Comparison of ENCODE assay signal across 17 cellular contexts in genomic region chr17:48719642-48720262, GRCh38. TPM values are rescaled to one million over a fixed set of nuclear protein-coding genes. Genes with fewer than 3 reads are reported as not detected.
DNase-seq lines count a peak whose midpoint lies in the region; ATAC-seq and TF ChIP-seq lines count a peak whose summit lies in the region.
"Had no signal": no experiment of that assay in that cellular context is flagged by ENCODE, and none has a peak within 500 bp of the region (broad histone marks: within the 10 kb centered on the region; RNA-seq: fewer than 3 reads in every experiment).

No MANE protein-coding gene starts in this region.

- H3K36me3 Mint-ChIP-seq in natural killer cell treated with Interleukin-12 subunit alpha and Interleukin-12 subunit beta and Interleukin-15 and Interleukin-18, amount 100 ng/mL, for 72 hours = no peaks in the 10 kb centered on the region

- H3K27ac ChIP-seq in hepatocyte (no peak overlapping the region), neuronal stem cell (replicated peaks; ENCODE audit: low read length) (no peak overlapping the region)
- H3K27ac ChIP-seq: breast epithelium, GM23248, parathyroid adenoma, stomach had no signal

- no peak overlapping the region for H3K27ac Mint-ChIP-seq in natural killer cell treated with Interleukin-12 subunit alpha and Interleukin-12 subunit beta and Interleukin-15 and Interleukin-18, amount 100 ng/mL, for 72 hours

- H2AFZ ChIP-seq in hepatocyte (peak overlapping the region; percentile 28), neuronal stem cell (ENCODE audit: low read length) (peak overlapping the region; percentile 80)
- H2AFZ ChIP-seq: GM23248, parathyroid adenoma had no signal

- H3K4me2 ChIP-seq in hepatocyte (peak overlapping the region; percentile 70), neuronal stem cell (ENCODE audit: insufficient read depth, low read length, poor library complexity, severe bottlenecking) (no peak overlapping the region)

- H2BK12ac ChIP-seq in neuronal stem cell (ENCODE audit: low read length) = no peak overlapping the region

- no peak overlapping the region for H2BK15ac ChIP-seq in neuronal stem cell (ENCODE audit: low read length)

- no peak overlapping the region for H3K14ac ChIP-seq in neuronal stem cell (ENCODE audit: low read length)

- H3K9ac ChIP-seq in neuronal stem cell (ENCODE audit: low read depth, low read length, poor library complexity) = no peak overlapping the region
- H3K9ac ChIP-seq: GM23248, parathyroid adenoma had no signal

- no peak overlapping the region for H3K18ac ChIP-seq in neuronal stem cell (ENCODE audit: low read length)

- no peak for ATAC-seq in GM18517 (IDR thresholded peaks at IDR 0.05; ENCODE audit: unreplicated experiment)
- ATAC-seq in natural killer cell treated with Interleukin-12 subunit alpha and Interleukin-12 subunit beta and Interleukin-15 and Interleukin-18, amount 100 ng/mL, for 72 hours = no peak

- H3K36me3 ChIP-seq in hepatocyte (replicated peaks; ENCODE audit: insufficient read depth, low read depth) = no peaks in the 10 kb centered on the region
- no peaks in the 10 kb centered on the region for H3K36me3 ChIP-seq in neuronal stem cell (replicated peaks in 1 of 2; ENCODE audit: control insufficient read depth in 2 of 2, insufficient read depth in 2 of 2, low read length in 2 of 2)
- H3K36me3 ChIP-seq: breast epithelium, stomach had no signal

- H2BK5ac ChIP-seq in neuronal stem cell (ENCODE audit: low read length) = no peak overlapping the region

- peaks cover 97% of the 10 kb centered on the region for H3K27me3 ChIP-seq in hepatocyte
- peaks cover 49 to 99% (median 86%) of the 10 kb centered on the region in 3 experiments for H3K27me3 ChIP-seq in neuronal stem cell (ENCODE audit: control insufficient read depth in 3 of 3, insufficient read depth in 3 of 3, low read depth in 1 of 3, low read length in 3 of 3)

- H3K4me1 ChIP-seq in hepatocyte (ENCODE audit: insufficient read depth) (peaks cover 11% of the 10 kb centered on the region), neuronal stem cell (ENCODE audit: control insufficient read depth in 2 of 2, insufficient read depth in 1 of 2, low read depth in 1 of 2, low read length in 2 of 2) (no peaks in the 10 kb centered on the region)
- H3K4me1 ChIP-seq: breast epithelium, parathyroid adenoma had no signal

- no peaks in the 10 kb centered on the region for H3K9me3 Mint-ChIP-seq in natural killer cell treated with Interleukin-12 subunit alpha and Interleukin-12 subunit beta and Interleukin-15 and Interleukin-18, amount 100 ng/mL, for 72 hours

- peak overlapping the region; percentile 90 for H3K23ac ChIP-seq in neuronal stem cell (ENCODE audit: low read depth, low read length, poor library complexity)

- H3K4ac ChIP-seq in neuronal stem cell (ENCODE audit: low read length) = no peak overlapping the region

- H3K9me3 ChIP-seq in hepatocyte (ENCODE audit: low read depth) = no peaks in the 10 kb centered on the region
- peaks cover 0 to 8% of the 10 kb centered on the region in 2 donors for H3K9me3 ChIP-seq in neuronal stem cell (replicated peaks in 1 of 2; ENCODE audit: control insufficient read depth in 2 of 2, insufficient read depth in 1 of 2, low read depth in 1 of 2, low read length in 2 of 2)
- H3K9me3 ChIP-seq: breast epithelium had no signal

- H3K4me3 ChIP-seq in hepatocyte (no peak overlapping the region), neuronal stem cell (ENCODE audit: low read length in 2 of 2) (no peak overlapping the region)
- H3K4me3 ChIP-seq: GM23248, stomach had no signal

- no peaks in the 10 kb centered on the region for H3K79me2 ChIP-seq in hepatocyte
- H3K79me2 ChIP-seq: parathyroid adenoma had no signal

- H3K9me2 ChIP-seq in hepatocyte (replicated peaks; ENCODE audit: insufficient read depth) = no peaks in the 10 kb centered on the region

- H2BK120ac ChIP-seq in neuronal stem cell (ENCODE audit: low read depth, low read length) = no peak overlapping the region

- H3K4me3 Mint-ChIP-seq in natural killer cell treated with Interleukin-12 subunit alpha and Interleukin-12 subunit beta and Interleukin-15 and Interleukin-18, amount 100 ng/mL, for 72 hours = no peak overlapping the region

- DNase-seq in NCI-H82 (lab: John Stamatoyannopoulos, UW) = peak; percentile 36
- DNase-seq in NCI-H82 treated with DMSO at 0.1 percent for 48 hours (lab: John Stamatoyannopoulos, UW; ENCODE audit: unreplicated experiment) = no peak
- peak; percentile 74 for DNase-seq in LoVo (ENCODE audit: low spot score)
- DNase-seq in hepatocyte (ENCODE audit: low spot score) = no peak
- DNase-seq in neuronal stem cell (ENCODE audit: low spot score) = no peak
- DNase-seq in pons (ENCODE audit: low spot score) = no peak
- DNase-seq in natural killer cell treated with Interleukin-12 subunit alpha and Interleukin-12 subunit beta and Interleukin-15 and Interleukin-18, amount 100 ng/mL, for 72 hours (ENCODE audit: low spot score) = no peak
- DNase-seq: 8988T; Calu3; GM23248; NCI-H1930; stimulated activated CD4-positive, alpha-beta T cell treated with anti-CD3 and anti-CD28 coated beads, Interleukin-4, amount 100 ng/mL, for 1 hour; stomach had no signal

- WGBS in hepatocyte (ENCODE audit: low lambda C conversion rate, missing lambda C conversion rate) = 6% methylated on average over 37 of the region's 37 CpGs
- no CpG with 5 or more reads among the region's 37 CpGs for WGBS in neuronal stem cell (ENCODE audit: extremely low coverage in 2 of 2, insufficient read length in 2 of 2, insufficient replicate concordance in 1 of 2), 2 donors

- peaks cover 15 to 34% of the 10 kb centered on the region in 2 donors for H3K4me1 Mint-ChIP-seq in natural killer cell treated with Interleukin-12 subunit alpha and Interleukin-12 subunit beta and Interleukin-15 and Interleukin-18, amount 100 ng/mL, for 72 hours (ENCODE audit: low read depth in 2 of 2)

- no peak overlapping the region for H4K91ac ChIP-seq in neuronal stem cell (ENCODE audit: low read depth, low read length, poor library complexity)

- peaks cover 37 to 54% of the 10 kb centered on the region in 2 donors for H3K27me3 Mint-ChIP-seq in natural killer cell treated with Interleukin-12 subunit alpha and Interleukin-12 subunit beta and Interleukin-15 and Interleukin-18, amount 100 ng/mL, for 72 hours

- no peaks in the 10 kb centered on the region for H3K79me1 ChIP-seq in neuronal stem cell (ENCODE audit: low read depth, low read length)

- no peak for TF ChIP-seq CTCF in hepatocyte (IDR thresholded peaks at IDR 0.05; ENCODE audit: poor library complexity)

- peak overlapping the region; percentile 49 for H2AK5ac ChIP-seq in neuronal stem cell (ENCODE audit: low read depth, low read length)

- no peak overlapping the region for H4K8ac ChIP-seq in neuronal stem cell (ENCODE audit: low read depth, low read length)

- H4K20me1 ChIP-seq in hepatocyte (ENCODE audit: insufficient read depth, poor library complexity, severe bottlenecking) = no peaks in the 10 kb centered on the region

RNA-seq across cellular contexts. Expression of gene PRAC1, which starts 2.6 kb away (rescaled TPM):
- total RNA-seq in hepatocyte = not detected in 2 replicates
- not detected in 2 replicates for polyA plus RNA-seq in hepatocyte
- polyA plus RNA-seq in neuronal stem cell (2013, experiment 1 of 2) = not detected
- polyA plus RNA-seq in neuronal stem cell (2013, experiment 2 of 2) = not detected
- total RNA-seq in natural killer cell treated with Interleukin-12 subunit alpha and Interleukin-12 subunit beta and Interleukin-15 and Interleukin-18, amount 100 ng/mL, for 72 hours = not detected
- total RNA-seq: breast epithelium, Calu3, GM23248, stomach had no signal
- polyA plus RNA-seq: GM23248, keratinocyte, stomach had no signal

RNA-seq across cellular contexts. Expression of gene PRAC2, which starts 3.2 kb away (rescaled TPM):
- total RNA-seq in hepatocyte = not detected in 2 replicates
- 1.5 TPM in 1 of 2 replicates, not detected in the other for polyA plus RNA-seq in hepatocyte
- polyA plus RNA-seq in neuronal stem cell (2013, experiment 1 of 2) = not detected
- polyA plus RNA-seq in neuronal stem cell (2013, experiment 2 of 2) = not detected
- total RNA-seq in natural killer cell treated with Interleukin-12 subunit alpha and Interleukin-12 subunit beta and Interleukin-15 and Interleukin-18, amount 100 ng/mL, for 72 hours = not detected
- total RNA-seq: breast epithelium, Calu3, GM23248, stomach had no signal
- polyA plus RNA-seq: GM23248, keratinocyte, stomach had no signal

RNA-seq across cellular contexts. Expression of gene HOXB13, which starts 8.8 kb away (rescaled TPM):
- 0.13 and 0.20 TPM in 2 replicates for total RNA-seq in hepatocyte
- 0.28 and 0.40 TPM in 2 replicates for polyA plus RNA-seq in hepatocyte
- not detected for polyA plus RNA-seq in neuronal stem cell (2013, experiment 1 of 2)
- not detected for polyA plus RNA-seq in neuronal stem cell (2013, experiment 2 of 2)
- not detected for total RNA-seq in natural killer cell treated with Interleukin-12 subunit alpha and Interleukin-12 subunit beta and Interleukin-15 and Interleukin-18, amount 100 ng/mL, for 72 hours
- total RNA-seq: GM23248 had no signal
- polyA plus RNA-seq: GM23248, keratinocyte had no signal

Comparison
In these comparisons a context has a peak if more than half of its experiments do, and no peak if none do; other contexts are left out.
1. DNase-seq: peak in NCI-H82 (single experiment) and LoVo (single experiment); none in NCI-H82 treated with DMSO at 0.1 percent for 48 hours (single experiment), hepatocyte (single experiment), neuronal stem cell (single experiment), pons (single experiment) and natural killer cell treated with Interleukin-12 subunit alpha and Interleukin-12 subunit beta and Interleukin-15 and Interleukin-18, amount 100 ng/mL, for 72 hours (single experiment).